8 cellular contexts compared by ENCODE assay signal in genomic region chr6:24743265-24743943, GRCh38. TPM values are rescaled to one million over a fixed set of nuclear protein-coding genes. Genes with fewer than 3 reads are reported as not detected.
DNase-seq lines count a peak whose midpoint lies in the region; ATAC-seq and TF ChIP-seq lines count a peak whose summit lies in the region.

No MANE protein-coding gene starts in this region.

- no peak overlapping the region for H2AK5ac ChIP-seq in mesendoderm (ENCODE audit: low read length)

- peak; percentile 89 for ATAC-seq in HG02759 (IDR thresholded peaks at IDR 0.05; ENCODE audit: unreplicated experiment)
- peak; percentile 74 for ATAC-seq in body of pancreas

- no peak overlapping the region for H3K9ac ChIP-seq in mesendoderm (ENCODE audit: low read length)

- peak overlapping the region; percentile 96 for H3K27ac Mint-ChIP-seq in activated T-cell treated with anti-CD3 and anti-CD28 coated beads, Interleukin-2, amount 50 U/mL, for 24 hours

- no peak for TF ChIP-seq CTCF in body of pancreas (IDR thresholded peaks at IDR 0.05)

- 60 to 84% methylated on average over 2 of the region's 2 CpGs for WGBS in body of pancreas, 2 donors
- no CpG with 5 or more reads among the region's 2 CpGs for WGBS in mesendoderm (ENCODE audit: extremely low coverage, insufficient coverage, low lambda C conversion rate)

- no peak for DNase-seq in activated T-cell treated with anti-CD3 and anti-CD28 coated beads, Interleukin-2, amount 50 U/mL, for 24 hours
- DNase-seq in activated T-cell treated with anti-CD3 and anti-CD28 coated beads for 4 hours (no peak), NCI-H460 (ENCODE audit: extremely low read depth, low read depth) (peak; percentile 68), body of pancreas (peak in 2 of 4 donors; percentile 58 to 69), mesendoderm (peak; percentile 24), NCI-H524 treated with DMSO at 0.1 percent for 48 hours (lab: John Stamatoyannopoulos, UW) (no peak), NCI-H146 treated with DMSO at 0.1 percent for 48 hours (lab: John Stamatoyannopoulos, UW; ENCODE audit: unreplicated experiment) (no peak)

- no peak overlapping the region for H3K4me3 ChIP-seq in body of pancreas
- no peak overlapping the region for H3K4me3 ChIP-seq in mesendoderm (ENCODE audit: low read length)

- peaks cover 32% of the 10 kb centered on the region for H3K4me1 Mint-ChIP-seq in activated T-cell treated with anti-CD3 and anti-CD28 coated beads, Interleukin-2, amount 50 U/mL, for 24 hours (ENCODE audit: low read depth)

- H3K9me3 Mint-ChIP-seq in activated T-cell treated with anti-CD3 and anti-CD28 coated beads, Interleukin-2, amount 50 U/mL, for 24 hours: no peaks in the 10 kb centered on the region

- no peak overlapping the region for H3K23ac ChIP-seq in mesendoderm (ENCODE audit: low read length)

- no peak overlapping the region for H2BK15ac ChIP-seq in mesendoderm (replicated peaks; ENCODE audit: low read depth)

- no peaks in the 10 kb centered on the region for H3K79me2 ChIP-seq in mesendoderm (ENCODE audit: control insufficient read depth, insufficient read depth, low read length)

- no peak overlapping the region for H2BK5ac ChIP-seq in mesendoderm (ENCODE audit: low read length)

- H3K27me3 ChIP-seq in body of pancreas: no peaks in the 10 kb centered on the region
- no peaks in the 10 kb centered on the region for H3K27me3 ChIP-seq in mesendoderm (ENCODE audit: insufficient read depth, low read length, poor library complexity)

- no peaks in the 10 kb centered on the region for H3K36me3 Mint-ChIP-seq in activated T-cell treated with anti-CD3 and anti-CD28 coated beads, Interleukin-2, amount 50 U/mL, for 24 hours (ENCODE audit: low read depth)

- no peak overlapping the region for H2BK120ac ChIP-seq in mesendoderm (ENCODE audit: low read depth, low read length)

- no peaks in the 10 kb centered on the region for H3K79me1 ChIP-seq in mesendoderm (ENCODE audit: low read length)

- H4K5ac ChIP-seq in mesendoderm (ENCODE audit: low read length): no peak overlapping the region

- H3K56ac ChIP-seq in mesendoderm (ENCODE audit: low read length): no peak overlapping the region

- H3K27ac ChIP-seq in body of pancreas (peak overlapping the region in 2 of 4 donors; percentile 63), mesendoderm (ENCODE audit: low read depth, low read length) (no peak overlapping the region)

- peak overlapping the region; percentile 55 for H3K4me3 Mint-ChIP-seq in activated T-cell treated with anti-CD3 and anti-CD28 coated beads, Interleukin-2, amount 50 U/mL, for 24 hours

- no peaks in the 10 kb centered on the region for H3K27me3 Mint-ChIP-seq in activated T-cell treated with anti-CD3 and anti-CD28 coated beads, Interleukin-2, amount 50 U/mL, for 24 hours

- no peak for TF ChIP-seq POLR2A in body of pancreas (IDR thresholded peaks at IDR 0.05)

- no peaks in the 10 kb centered on the region for H3K9me3 ChIP-seq in body of pancreas

- no peak overlapping the region for H3K4me2 ChIP-seq in mesendoderm (ENCODE audit: low read length)

- no peak overlapping the region for H3K18ac ChIP-seq in mesendoderm (ENCODE audit: low read length)

- H3K4ac ChIP-seq in mesendoderm (ENCODE audit: low read depth, low read length): no peak overlapping the region

- H3K36me3 ChIP-seq in body of pancreas (replicated peaks in 1 of 2; ENCODE audit: insufficient read depth in 1 of 2, low read depth in 2 of 2) (no peaks in the 10 kb centered on the region), mesendoderm (ENCODE audit: control insufficient read depth, insufficient read depth, low read length) (no peaks in the 10 kb centered on the region)

- no peak overlapping the region for H4K8ac ChIP-seq in mesendoderm (ENCODE audit: low read depth, low read length)

- intact Hi-C loops in body of pancreas (cut with DNase I): no loop called here

- peaks cover 8% of the 10 kb centered on the region for H3K4me1 ChIP-seq in body of pancreas
- no peaks in the 10 kb centered on the region for H3K4me1 ChIP-seq in mesendoderm (ENCODE audit: control insufficient read depth, low read depth, low read length)

RNA-seq across cellular contexts. Expression of gene C6orf62, which starts 24.4 kb away (rescaled TPM):
- 111 and 118 TPM in 2 replicates for total RNA-seq in NCI-H460 (2014; rRNA removed; shearing (Covaris generic))
- polyA plus RNA-seq in NCI-H460 (2014; cell fraction: nucleus; rRNA removed): 40.8 and 58.7 TPM in 2 replicates
- total RNA-seq in body of pancreas: 10 to 100 TPM; 46.5 to 70.0 TPM
- polyA plus RNA-seq in mesendoderm (2013, experiment 1 of 2): 52.6 TPM
- polyA plus RNA-seq in mesendoderm (2013, experiment 2 of 2): 51.9 TPM

RNA-seq across cellular contexts. Expression of gene GMNN, which starts 31.3 kb away (rescaled TPM):
- total RNA-seq in NCI-H460 (2014; rRNA removed; shearing (Covaris generic)): 22.8 and 27.3 TPM in 2 replicates
- 33.2 and 41.6 TPM in 2 replicates for polyA plus RNA-seq in NCI-H460 (2014; cell fraction: nucleus; rRNA removed)
- total RNA-seq in body of pancreas: 10 to 100 TPM; 39.2 to 42.8 TPM
- polyA plus RNA-seq in mesendoderm (2013, experiment 1 of 2): 115 TPM
- 118 TPM for polyA plus RNA-seq in mesendoderm (2013, experiment 2 of 2)

RNA-seq across cellular contexts. Expression of gene ARMH2, which starts 55.3 kb away (rescaled TPM):
- not detected in 2 replicates for total RNA-seq in NCI-H460 (2014; rRNA removed; shearing (Covaris generic))
- polyA plus RNA-seq in NCI-H460 (2014; cell fraction: nucleus; rRNA removed): not detected in 2 replicates
- not detected for total RNA-seq in body of pancreas
- not detected for polyA plus RNA-seq in mesendoderm (2013, experiment 1 of 2)
- not detected for polyA plus RNA-seq in mesendoderm (2013, experiment 2 of 2)

Comparison
In these comparisons a context has a peak if more than half of its experiments do, and no peak if none do; other contexts are left out.
1. DNase-seq: peak in NCI-H460 (single experiment) and mesendoderm (single experiment); none in activated T-cell treated with anti-CD3 and anti-CD28 coated beads, Interleukin-2, amount 50 U/mL, for 24 hours (single experiment), activated T-cell treated with anti-CD3 and anti-CD28 coated beads for 4 hours (single experiment), NCI-H524 treated with DMSO at 0.1 percent for 48 hours (single experiment) and NCI-H146 treated with DMSO at 0.1 percent for 48 hours (single experiment).